ENCODE assay signal across 17 cellular contexts in genomic region chr9:117715411-117715989, GRCh38. TPM values are rescaled to one million over a fixed set of nuclear protein-coding genes. Genes with fewer than 3 reads are reported as not detected.
DNase-seq lines count a peak whose midpoint lies in the region; ATAC-seq, FAIRE-seq and TF ChIP-seq lines count a peak whose summit lies in the region.
"Had no signal": no experiment of that assay in that cellular context is flagged by ENCODE, and none has a peak within 500 bp of the region (broad histone marks: within the 10 kb centered on the region; RNA-seq: fewer than 3 reads in every experiment).

No MANE protein-coding gene starts in this region.

- in situ Hi-C loops in KBM-7 (cut with MboI; ENCODE audit: low pct_unique_long_range_greater_than_20kb, low sequenced_read_pairs) = no loop called here

- no peaks in the 10 kb centered on the region for H3K27me3 ChIP-seq in naive thymus-derived CD4-positive, alpha-beta T cell (ENCODE audit: control insufficient read depth in 2 of 2, insufficient read depth in 2 of 2, low read length in 2 of 2)
- H3K27me3 ChIP-seq: BE2C, SJCRH30 had no signal

- FAIRE-seq in GM12892 (lab: Jason Lieb, UNC) = no peak

- H3K27me3 Mint-ChIP-seq in CD14-positive monocyte (ENCODE audit: low read depth in 3 of 3) = no peaks in the 10 kb centered on the region
- peaks cover 0 to 24% (median 9%) of the 10 kb centered on the region in 5 donors for H3K27me3 Mint-ChIP-seq in naive thymus-derived CD4-positive, alpha-beta T cell

- CTCF ChIA-PET in naive thymus-derived CD4-positive, alpha-beta T cell (lab: Charles Lee) = no interaction called here

- no peaks in the 10 kb centered on the region for H3K36me3 ChIP-seq in naive thymus-derived CD4-positive, alpha-beta T cell (ENCODE audit: control insufficient read depth in 2 of 3, insufficient read depth in 3 of 3, low read length in 3 of 3)
- H3K36me3 ChIP-seq: BE2C, SJCRH30 had no signal

- no peaks in the 10 kb centered on the region for H3K9me3 Mint-ChIP-seq in CD14-positive monocyte
- no peaks in the 10 kb centered on the region for H3K9me3 Mint-ChIP-seq in naive thymus-derived CD4-positive, alpha-beta T cell
- H3K9me3 Mint-ChIP-seq: CD8-positive, alpha-beta T cell; H9 had no signal

- peaks cover 86% of the 10 kb centered on the region for H3K4me1 Mint-ChIP-seq in CD14-positive monocyte
- peaks cover 0 to 20% (median 0%) of the 10 kb centered on the region in 7 donors for H3K4me1 Mint-ChIP-seq in naive thymus-derived CD4-positive, alpha-beta T cell
- H3K4me1 Mint-ChIP-seq: H9 had no signal

- TF ChIP-seq POLR2A in GM12892 (IDR thresholded peaks at IDR 0.05; ENCODE audit: low read depth, low read length) = no peak

- peak overlapping the region in 1 of 2 donors; percentile 64 for H3K4me3 Mint-ChIP-seq in CD14-positive monocyte
- no peak overlapping the region for H3K4me3 Mint-ChIP-seq in naive thymus-derived CD4-positive, alpha-beta T cell
- H3K4me3 Mint-ChIP-seq: CD8-positive, alpha-beta T cell; H9 had no signal

- ATAC-seq in naive thymus-derived CD4-positive, alpha-beta T cell = no peak
- ATAC-seq: CD8-positive, alpha-beta T cell had no signal

- no peak for TF ChIP-seq CTCF in CD14-positive monocyte (IDR thresholded peaks at IDR 0.05)

- no peak overlapping the region for H3K4me3 ChIP-seq in naive thymus-derived CD4-positive, alpha-beta T cell (ENCODE audit: low read length)
- H3K4me3 ChIP-seq: SJCRH30 had no signal

- POLR2A ChIA-PET in naive thymus-derived CD4-positive, alpha-beta T cell (lab: Charles Lee) = no interaction called here

- peak overlapping the region; percentile 12 to 84 (median 65) for H3K27ac Mint-ChIP-seq in CD14-positive monocyte
- H3K27ac Mint-ChIP-seq in naive thymus-derived CD4-positive, alpha-beta T cell = no peak overlapping the region
- H3K27ac Mint-ChIP-seq: CD8-positive, alpha-beta T cell; H9 had no signal

- H3K36me3 Mint-ChIP-seq in CD14-positive monocyte = peaks cover 60 to 72% of the 10 kb centered on the region in 2 donors
- no peaks in the 10 kb centered on the region for H3K36me3 Mint-ChIP-seq in naive thymus-derived CD4-positive, alpha-beta T cell
- H3K36me3 Mint-ChIP-seq: CD8-positive, alpha-beta T cell had no signal

- no peaks in the 10 kb centered on the region for H3K9me3 ChIP-seq in naive thymus-derived CD4-positive, alpha-beta T cell (ENCODE audit: control insufficient read depth in 2 of 3, low read length in 3 of 3)
- H3K9me3 ChIP-seq: BE2C, SJCRH30 had no signal

- DNase-seq in CD14-positive monocyte (ENCODE audit: low spot score) (no peak), KBM-7 (peak; percentile 32), dermis blood vessel endothelial cell (peak; percentile 41), lung microvascular endothelial cell (ENCODE audit: low read depth in 2 of 2) (peak; percentile 19 to 54), NCI-H128 (lab: John Stamatoyannopoulos, UW; ENCODE audit: unreplicated experiment) (no peak), KG1 (lab: John Stamatoyannopoulos, UW) (no peak), GM12892 (ENCODE audit: insufficient read length) (no peak)
- no peak for DNase-seq in naive thymus-derived CD4-positive, alpha-beta T cell
- DNase-seq: BE2C; CD8-positive, alpha-beta T cell; H9; Kasumi-1; NCI-H1436 treated with DMSO at 0.1 percent for 48 hours; NCI-H2029 treated with DMSO at 0.1 percent for 48 hours; NCI-H2171 treated with DMSO at 0.1 percent for 48 hours; NCI-H774; SJCRH30 had no signal

- no peaks in the 10 kb centered on the region for H3K4me1 ChIP-seq in naive thymus-derived CD4-positive, alpha-beta T cell (ENCODE audit: control insufficient read depth in 2 of 2, insufficient read depth in 2 of 2, low read length in 2 of 2)
- H3K4me1 ChIP-seq: SJCRH30 had no signal

- intact Hi-C loops in CD14-positive monocyte (cut with micrococcal nuclease) = no loop called here
- intact Hi-C loops in naive thymus-derived CD4-positive, alpha-beta T cell (cut with micrococcal nuclease) = no loop called here

- no peak overlapping the region for H3K27ac ChIP-seq in naive thymus-derived CD4-positive, alpha-beta T cell (ENCODE audit: low read depth, low read length)
- H3K27ac ChIP-seq: SJCRH30 had no signal

RNA-seq across cellular contexts. Expression of gene TLR4, which starts 11.3 kb away (rescaled TPM):
- polyA plus RNA-seq in CD14-positive monocyte = 100 to 1,000 TPM; 174 to 214 TPM
- 117 and 184 TPM in 2 replicates for total RNA-seq in dermis blood vessel endothelial cell
- total RNA-seq in lung microvascular endothelial cell = 116 and 187 TPM in 2 replicates
- total RNA-seq in naive thymus-derived CD4-positive, alpha-beta T cell = 10 to 100 TPM in 1 of 5 experiments, 1 to 10 TPM in 3, under 1 TPM in 1; 0.10 to 28.1 (median 1.5) TPM
- under 1 TPM in 1 of 2 donors, not detected in 1; 0.07 TPM for polyA plus RNA-seq in naive thymus-derived CD4-positive, alpha-beta T cell
- polyA plus RNA-seq in GM12892 (2012; ENCODE audit: missing spikeins) = not detected

Comparison
In these comparisons a context has a peak if more than half of its experiments do, and no peak if none do; other contexts are left out.
1. DNase-seq: peak in KBM-7 (single experiment), dermis blood vessel endothelial cell (single experiment) and lung microvascular endothelial cell (2 of 2); none in CD14-positive monocyte (single experiment), NCI-H128 (single experiment), KG1 (single experiment), naive thymus-derived CD4-positive, alpha-beta T cell (0 of 9) and GM12892 (single experiment).
2. H3K27ac Mint-ChIP-seq: peak in CD14-positive monocyte (7 of 7); none in naive thymus-derived CD4-positive, alpha-beta T cell (0 of 9).